ENCODE assay signal across 21 cellular contexts in genomic region chr6:162798546-162798945, GRCh38.
DNase-seq lines count a peak whose midpoint lies in the region; ATAC-seq and TF ChIP-seq lines count a peak whose summit lies in the region.
"Had no signal": no experiment of that assay in that cellular context is flagged by ENCODE, and none has a peak within 500 bp of the region (broad histone marks: within the 10 kb centered on the region; RNA-seq: fewer than 3 reads in every experiment).

No MANE protein-coding gene starts in this region.

- H3K27ac ChIP-seq in CD4-positive, alpha-beta T cell (ENCODE audit: low read depth, low read length), result no peak overlapping the region
- H3K27ac ChIP-seq: brain microvascular endothelial cell, left lung, PC-9, prostate gland, SJCRH30, tibial nerve had no signal

- no peaks in the 10 kb centered on the region for H3K9me3 Mint-ChIP-seq in CD4-positive, alpha-beta T cell

- H3K36me3 Mint-ChIP-seq in CD4-positive, alpha-beta T cell (ENCODE audit: low read depth), result no peaks in the 10 kb centered on the region

- H3K4me1 Mint-ChIP-seq in CD4-positive, alpha-beta T cell (ENCODE audit: low read depth), result peaks cover 9% of the 10 kb centered on the region

- H3K27me3 Mint-ChIP-seq in CD4-positive, alpha-beta T cell, result no peaks in the 10 kb centered on the region
- H3K27me3 Mint-ChIP-seq: dendritic cell treated with granulocyte-macrophage colony-stimulating factor and Interleukin-4, amounts not matched to agents 40 ng/mL and 50 ng/mL, for 4 days had no signal

- H3K4me3 Mint-ChIP-seq in CD4-positive, alpha-beta T cell, result peak overlapping the region; percentile 38
- H3K4me3 Mint-ChIP-seq: dendritic cell treated with granulocyte-macrophage colony-stimulating factor and Interleukin-4, amounts not matched to agents 40 ng/mL and 50 ng/mL, for 4 days had no signal

- DNase-seq in CD4-positive, alpha-beta T cell, result no peak
- DNase-seq in SIG-M5 (lab: John Stamatoyannopoulos, UW) (peak; percentile 15), fibroblast of mammary gland (ENCODE audit: low read depth) (peak; percentile 5)
- DNase-seq in activated effector memory CD4-positive, alpha-beta T cell treated with anti-CD3 and anti-CD28 coated beads, Interleukin-2, amount 50 U/mL, for 16 hours, result no peak
- DNase-seq: activated CD4-positive, alpha-beta T cell treated with anti-CD3 and anti-CD28 coated beads, Interleukin-2, amount 50 U/mL, for 4 hours; brain microvascular endothelial cell; Caco-2; IMR-90; left lung; NCI-H187 treated with DMSO at 0.1 percent for 48 hours; NCI-H226; NCI-H774; PC-9; SJCRH30; stimulated activated CD4-positive, alpha-beta T cell treated with anti-CD3 and anti-CD28 coated beads, Interleukin-2, amount 100 ng/mL, for 24 hours had no signal

- no peak overlapping the region for H3K4me3 ChIP-seq in fibroblast of mammary gland (ENCODE audit: control insufficient read depth, low read depth, low read length)
- H3K4me3 ChIP-seq: left lung, PC-9, prostate gland, SJCRH30, tibial nerve had no signal

- POLR2A ChIA-PET in CD4-positive, alpha-beta T cell (lab: Charles Lee), result no interaction called here

- no peaks in the 10 kb centered on the region for H3K9me3 ChIP-seq in CD4-positive, alpha-beta T cell (ENCODE audit: control insufficient read depth, low read length)
- H3K9me3 ChIP-seq: Caco-2, left lung, prostate gland, SJCRH30, tibial nerve had no signal

- TF ChIP-seq CTCF in CD4-positive, alpha-beta T cell (IDR thresholded peaks at IDR 0.05), result no peak
- TF ChIP-seq CTCF in fibroblast of mammary gland (conservative IDR thresholded peaks at IDR 0.05; ENCODE audit: control insufficient read depth, insufficient read depth, low read depth, low read length), result no peak

- CTCF ChIA-PET in CD4-positive, alpha-beta T cell (lab: Charles Lee), result no interaction called here

- no peak overlapping the region for H3K27ac Mint-ChIP-seq in CD4-positive, alpha-beta T cell
- H3K27ac Mint-ChIP-seq: dendritic cell treated with granulocyte-macrophage colony-stimulating factor and Interleukin-4, amounts not matched to agents 40 ng/mL and 50 ng/mL, for 4 days had no signal

- ATAC-seq in CD4-positive, alpha-beta T cell (ENCODE audit: poor library complexity), result no peak
- ATAC-seq in HG02885 (IDR thresholded peaks at IDR 0.05; ENCODE audit: poor library complexity, unreplicated experiment) (peak; percentile 63), HG03108 (IDR thresholded peaks at IDR 0.05; ENCODE audit: unreplicated experiment) (no peak), HG03469 (IDR thresholded peaks at IDR 0.05; ENCODE audit: unreplicated experiment) (no peak)
- ATAC-seq: left lung had no signal

- H3K27me3 ChIP-seq in CD4-positive, alpha-beta T cell (ENCODE audit: control insufficient read depth, insufficient read depth, low read length), result no peaks in the 10 kb centered on the region
- H3K27me3 ChIP-seq: brain microvascular endothelial cell, left lung, tibial nerve had no signal

- intact Hi-C loops in CD4-positive, alpha-beta T cell (cut with DNase I, micrococcal nuclease), result no loop called here

Comparison
In these comparisons a context has a peak if more than half of its experiments do, and no peak if none do; other contexts are left out.
1. DNase-seq: peak in SIG-M5 (single experiment) and fibroblast of mammary gland (single experiment); none in CD4-positive, alpha-beta T cell (0 of 10) and activated effector memory CD4-positive, alpha-beta T cell treated with anti-CD3 and anti-CD28 coated beads, Interleukin-2, amount 50 U/mL, for 16 hours (single experiment).